8 cellular contexts compared by ENCODE assay signal in the genomic region with DNA sequence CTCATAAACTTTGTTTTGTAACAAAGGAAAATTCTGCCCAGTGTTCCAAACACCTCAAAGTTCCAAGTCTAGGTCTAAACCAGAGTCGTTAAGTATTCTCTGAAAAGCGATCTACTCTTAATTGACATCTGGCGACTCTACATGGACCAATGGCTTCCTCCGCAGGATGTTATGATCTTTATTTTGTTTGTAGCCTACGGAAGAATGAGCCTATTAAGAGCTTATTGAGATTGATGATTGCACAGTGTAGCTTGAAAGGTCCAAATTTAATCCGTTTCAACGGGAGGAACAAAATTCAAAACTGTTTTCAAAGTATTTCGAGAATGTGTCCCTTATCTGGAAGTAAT.
DNase-seq lines count a peak whose midpoint lies in the region; TF ChIP-seq lines count a peak whose summit lies in the region.

No MANE protein-coding gene starts in this region.

- no peaks in the 10 kb centered on the region for H3K27me3 ChIP-seq in adipocyte (replicated peaks; ENCODE audit: control insufficient read depth, insufficient read depth, low read length)
- no peaks in the 10 kb centered on the region for H3K27me3 ChIP-seq in stomach smooth muscle (ENCODE audit: control insufficient read depth in 1 of 2, insufficient read depth in 2 of 2, low read length in 2 of 2)

- peak overlapping the region; percentile 97 for H3K9ac ChIP-seq in adipocyte (ENCODE audit: low read length)
- H3K9ac ChIP-seq in stomach smooth muscle (ENCODE audit: low read length in 2 of 2): peak overlapping the region; percentile 87 to 94

- H3K9me3 ChIP-seq in adipocyte (ENCODE audit: control insufficient read depth, low read length) (no peaks in the 10 kb centered on the region), stomach smooth muscle (ENCODE audit: control insufficient read depth in 2 of 2, low read length in 2 of 2) (no peaks in the 10 kb centered on the region)

- H3K36me3 ChIP-seq in adipocyte (ENCODE audit: control insufficient read depth, insufficient read depth, low read length, severe bottlenecking) (peaks cover 4% of the 10 kb centered on the region), stomach smooth muscle (ENCODE audit: control insufficient read depth in 2 of 2, insufficient read depth in 2 of 2, low read length in 2 of 2) (no peaks in the 10 kb centered on the region)

- in situ Hi-C loops in ACHN (cut with HindIII; ENCODE audit: low pct_ligation_motif_present, low pct_unique_long_range_greater_than_20kb, low sequenced_read_pairs) (no loop called here), GM13976 (cut with MboI; ENCODE audit: low sequenced_read_pairs, unreplicated experiment) (no loop called here)

- H3K27ac ChIP-seq in stomach smooth muscle (ENCODE audit: low read length): peak overlapping the region; percentile 96

- no peak for TF ChIP-seq CTCF in GM13976 (IDR thresholded peaks at IDR 0.05; ENCODE audit: borderline replicate concordance, control extremely low read depth, extremely low read depth, insufficient read depth, missing control alignments)

- peaks cover 27% of the 10 kb centered on the region for H3K4me1 ChIP-seq in adipocyte (ENCODE audit: control insufficient read depth, insufficient read depth, low read length)
- H3K4me1 ChIP-seq in stomach smooth muscle (ENCODE audit: control insufficient read depth, insufficient read depth, low read length): peaks cover 14% of the 10 kb centered on the region

- DNase-seq in ACHN (peak; percentile 40), GM13976 (ENCODE audit: low spot score) (peak; percentile 42), NCI-H2171 treated with DMSO at 0.1 percent for 48 hours (lab: John Stamatoyannopoulos, UW) (peak; percentile 86), adipocyte (ENCODE audit: low read depth) (peak; percentile 65), iris pigment epithelial cell (ENCODE audit: low read depth) (peak; percentile 58), NCI-H345 treated with DMSO at 0.1 percent for 48 hours (lab: John Stamatoyannopoulos, UW; ENCODE audit: unreplicated experiment) (no peak), hippocampal formation (lab: John Stamatoyannopoulos, UW) (no peak)

- H3K4me3 ChIP-seq in adipocyte (ENCODE audit: low read length) (peak overlapping the region; percentile 95), stomach smooth muscle (ENCODE audit: low read length in 2 of 2) (peak overlapping the region; percentile 65 to 91)

Comparison
In these comparisons a context has a peak if more than half of its experiments do, and no peak if none do; other contexts are left out.
1. DNase-seq: peak in ACHN (single experiment), GM13976 (single experiment), NCI-H2171 treated with DMSO at 0.1 percent for 48 hours (single experiment), adipocyte (single experiment) and iris pigment epithelial cell (single experiment); none in NCI-H345 treated with DMSO at 0.1 percent for 48 hours (single experiment) and hippocampal formation (0 of 2).